In genomic region chr17:2023692-2024571, GRCh38 we compare ENCODE assay signal across 8 cellular contexts. TPM values are rescaled to one million over a fixed set of nuclear protein-coding genes. Genes with fewer than 3 reads are reported as not detected.
DNase-seq lines count a peak whose midpoint lies in the region; ATAC-seq, FAIRE-seq and TF ChIP-seq lines count a peak whose summit lies in the region.

No MANE protein-coding gene starts in this region.

- H3K27me3 ChIP-seq in SK-N-SH (ENCODE audit: insufficient read depth) (peaks cover 39% of the 10 kb centered on the region), HepG2 (ENCODE audit: control insufficient read depth in 1 of 2, insufficient read depth in 2 of 2, low read length in 2 of 2) (peaks cover 9 to 70% of the 10 kb centered on the region in 2 experiments), stomach (peaks cover 0 to 80% (median 45%) of the 10 kb centered on the region in 3 donors)

- TF ChIP-seq RAD21 in SK-N-SH (IDR thresholded peaks at IDR 0.05; ENCODE audit: low read length) (no peak), HepG2 (CRISPR knock-in tag; IDR thresholded peaks at IDR 0.05) (no peak)

- H3K4me1 ChIP-seq in SK-N-SH (ENCODE audit: control insufficient read depth in 1 of 2, insufficient read depth in 2 of 2, low read depth in 1 of 2, low read length in 1 of 2) (peaks cover 0 to 7% of the 10 kb centered on the region in 2 experiments; a peak in 1 of 4 replicates), HepG2 (ENCODE audit: insufficient read depth, low read length) (peaks cover 24% of the 10 kb centered on the region), stomach (peaks cover 27 to 42% (median 37%) of the 10 kb centered on the region in 4 donors)

- CTCF ChIA-PET in SK-N-SH (lab: Yijun Ruan, JAX): interaction anchor here (0.7 to 8.6 kb wide), 13 partner anchors 9 to 221 kb away, joined by 3 to 197 read pairs (median 18); partner anchors contain the start of gene OVCA2
- CTCF ChIA-PET in HepG2 (lab: Yijun Ruan, JAX; ENCODE audit: low intra/inter-chr PET ratio, low total read pairs): interaction anchor here (2.5 kb wide), 1 partner anchor 115 kb away, joined by 31 read pairs; no protein-coding TSS in a partner anchor

- ATAC-seq in activated naive CD4-positive, alpha-beta T cell treated with anti-CD3 and anti-CD28 coated beads, Interleukin-2, amount 50 U/mL, for 72 hours: no peak
- ATAC-seq in HepG2: peak; percentile 17

- no peak overlapping the region for H3K27ac Mint-ChIP-seq in activated naive CD4-positive, alpha-beta T cell treated with anti-CD3 and anti-CD28 coated beads, Interleukin-2, amount 50 U/mL, for 72 hours

- TF ChIP-seq POLR2A in HepG2 (IDR thresholded peaks at IDR 0.05; ENCODE audit: insufficient read depth in 1 of 2, low read depth in 2 of 2, low read length in 2 of 2) (no peak), stomach (IDR thresholded peaks at IDR 0.05) (no peak)

- H2AFZ ChIP-seq in SK-N-SH (ENCODE audit: low read depth) (no peak overlapping the region), HepG2 (ENCODE audit: low read length) (no peak overlapping the region)

- no peak for TF ChIP-seq CTCF in SK-N-SH (IDR thresholded peaks at IDR 0.05)
- TF ChIP-seq CTCF in HepG2 (CRISPR knock-in tag; IDR thresholded peaks at IDR 0.05): no peak
- no peak for TF ChIP-seq CTCF in stomach (IDR thresholded peaks at IDR 0.05)

- H3K4me3 ChIP-seq in SK-N-SH (ENCODE audit: low read depth in 2 of 2, low read length in 1 of 2) (peak overlapping the region; percentile 42 to 52; a peak in 2 of 4 replicates), HepG2 (replicated peaks in 1 of 3; ENCODE audit: insufficient read depth in 1 of 3, low read depth in 2 of 3, low read length in 3 of 3) (peak overlapping the region; percentile 10 to 67 (median 27); a peak in 5 of 6 replicates), stomach (peak overlapping the region; percentile 56 to 77 (median 58))

- peak; percentile 42 for DNase-seq in activated naive CD4-positive, alpha-beta T cell treated with Interleukin-2 at 50 U/mL for 16 hours
- no peak for DNase-seq in activated naive CD4-positive, alpha-beta T cell treated with anti-CD3 and anti-CD28 coated beads, Interleukin-2, amount 50 U/mL, for 72 hours (ENCODE audit: low spot score in 2 of 2)
- peak; percentile 76 for DNase-seq in SK-N-SH
- peak; percentile 83 for DNase-seq in cerebellar cortex (ENCODE audit: low spot score)
- no peak for DNase-seq in HepG2 (ENCODE audit: low spot score)
- no peak for DNase-seq in stomach
- DNase-seq in kidney glomerular epithelial cell (lab: John Stamatoyannopoulos, UW): no peak
- no peak for DNase-seq in RCC 7860 (ENCODE audit: low spot score)

- FAIRE-seq in HepG2 (lab: Jason Lieb, UNC) (no peak), RCC 7860 (lab: Jason Lieb, UNC) (no peak)

- H3K9me3 Mint-ChIP-seq in activated naive CD4-positive, alpha-beta T cell treated with anti-CD3 and anti-CD28 coated beads, Interleukin-2, amount 50 U/mL, for 72 hours: no peaks in the 10 kb centered on the region

- H3K27ac ChIP-seq in SK-N-SH (ENCODE audit: low read depth in 2 of 2, low read length in 1 of 2): no peak overlapping the region
- no peak overlapping the region for H3K27ac ChIP-seq in HepG2 (ENCODE audit: extremely low read length, insufficient read depth, low read length)
- no peak overlapping the region for H3K27ac ChIP-seq in stomach

- POLR2A ChIA-PET in SK-N-SH (lab: Yijun Ruan, JAX) (interaction anchor here (1.2 to 1.5 kb wide), 2 partner anchors 11 to 115 kb away, joined by 3 to 4 read pairs; no protein-coding TSS in a partner anchor), HepG2 (lab: Yijun Ruan, JAX) (interaction anchor here (0.7 to 2.8 kb wide), 3 partner anchors 27 to 119 kb away, joined by 3 to 18 read pairs (median 18); no protein-coding TSS in a partner anchor)

- H4K20me1 ChIP-seq in SK-N-SH (ENCODE audit: insufficient read depth) (no peaks in the 10 kb centered on the region), HepG2 (ENCODE audit: insufficient read depth, low read length) (no peaks in the 10 kb centered on the region)

- TF ChIP-seq EP300 in SK-N-SH (IDR thresholded peaks at IDR 0.05; ENCODE audit: borderline replicate concordance in 1 of 2, low read depth in 1 of 2, low read length in 1 of 2): no peak
- no peak for TF ChIP-seq EP300 in HepG2 (IDR thresholded peaks at IDR 0.05; ENCODE audit: low read depth in 2 of 2, low read length in 2 of 2)
- no peak for TF ChIP-seq EP300 in HepG2 (CRISPR knock-in tag; IDR thresholded peaks at IDR 0.05; ENCODE audit: borderline replicate concordance)
- no peak for TF ChIP-seq EP300 in stomach (IDR thresholded peaks at IDR 0.05)

- in situ Hi-C loops in HepG2 (cut with HindIII; ENCODE audit: extremely low pct_ligation_motif_present, low pct_unique_long_range_greater_than_20kb): no loop called here

- no peaks in the 10 kb centered on the region for H3K9me2 ChIP-seq in SK-N-SH

- WGBS in SK-N-SH (ENCODE audit: low lambda C conversion rate): 5% methylated on average over 23 of the region's 85 CpGs
- 2% methylated on average over 8 of the region's 85 CpGs for WGBS in HepG2 (ENCODE audit: low lambda C conversion rate)
- 1 to 2% (median 2%) methylated on average over 24 to 85 of the region's 85 CpGs for WGBS in stomach, 5 donors

- H3K79me2 ChIP-seq in SK-N-SH (ENCODE audit: insufficient read depth) (no peaks in the 10 kb centered on the region), HepG2 (ENCODE audit: insufficient read depth, low read length) (no peaks in the 10 kb centered on the region)

- H3K9me3 ChIP-seq in SK-N-SH (no peaks in the 10 kb centered on the region), HepG2 (ENCODE audit: low read length) (no peaks in the 10 kb centered on the region), stomach (no peaks in the 10 kb centered on the region)

- no peaks in the 10 kb centered on the region for H3F3A ChIP-seq in SK-N-SH (replicated peaks; ENCODE audit: insufficient read depth)

- H3K9ac ChIP-seq in SK-N-SH: no peak overlapping the region
- H3K9ac ChIP-seq in HepG2 (ENCODE audit: insufficient read depth, low read depth, low read length): no peak overlapping the region

- H3K4me2 ChIP-seq in SK-N-SH (peak overlapping the region; percentile 79; the same call in 1 of the 2 replicates), HepG2 (ENCODE audit: low read depth, low read length) (peak overlapping the region; percentile 77)

- no TSS peak for BruUV-seq in HepG2 (replicated peaks; lab: Mats Ljungman, UMichigan)

- H3K36me3 ChIP-seq in SK-N-SH (replicated peaks in 1 of 2; ENCODE audit: control insufficient read depth in 1 of 2, insufficient read depth in 2 of 2, low read length in 1 of 2) (no peaks in the 10 kb centered on the region), HepG2 (replicated peaks in 1 of 2; ENCODE audit: control insufficient read depth in 1 of 2, insufficient read depth in 2 of 2, low read length in 2 of 2) (no peaks in the 10 kb centered on the region), stomach (no peaks in the 10 kb centered on the region)

- peaks cover 0 to 7% of the 10 kb centered on the region in 2 donors for H3K36me3 Mint-ChIP-seq in activated naive CD4-positive, alpha-beta T cell treated with anti-CD3 and anti-CD28 coated beads, Interleukin-2, amount 50 U/mL, for 72 hours

- intact Hi-C loops in HepG2 (cut with micrococcal nuclease; ENCODE audit: unreplicated experiment) (loop anchor here (10.0 kb wide), 2 partner anchors 49 to 139 kb away; no protein-coding TSS in a partner anchor), stomach (cut with DNase I; ENCODE audit: low total_unique reads) (no loop called here)

RNA-seq across cellular contexts. Expression of gene RTN4RL1, which starts 1.2 kb away (rescaled TPM):
- under 1 TPM; 0.06 to 0.07 TPM for total RNA-seq in activated naive CD4-positive, alpha-beta T cell treated with anti-CD3 and anti-CD28 coated beads, Interleukin-2, amount 50 U/mL, for 72 hours
- polyA plus RNA-seq in SK-N-SH (2012; rRNA removed): 0.07 TPM in 1 of 2 replicates, not detected in the other
- polyA plus RNA-seq in SK-N-SH (2012; cell fraction: cytosol; rRNA removed): 0.01 and 0.03 TPM in 2 replicates
- 0.02 and 0.04 TPM in 2 replicates for polyA plus RNA-seq in SK-N-SH (2012; cell fraction: nucleus; rRNA removed)
- total RNA-seq in HepG2 (2016; rRNA removed; fragmentation: Illumina TruSeq; extraction: Trizol): not detected in 2 replicates
- total RNA-seq in HepG2 (2016; cell fraction: cytosol; rRNA removed; fragmentation: Illumina TruSeq; extraction: Trizol; ENCODE audit: low read depth): not detected in 2 replicates
- not detected in 2 replicates for total RNA-seq in HepG2 (2016; cell fraction: insoluble cytoplasmic fraction; rRNA removed; fragmentation: Illumina TruSeq; extraction: Trizol)
- total RNA-seq in HepG2 (2016; cell fraction: membrane; rRNA removed; fragmentation: Illumina TruSeq; extraction: Trizol): not detected in 2 replicates
- total RNA-seq in HepG2 (2016; cell fraction: nucleus; rRNA removed; fragmentation: Illumina TruSeq; extraction: Trizol): not detected in 2 replicates
- polyA plus RNA-seq in HepG2 (2011; rRNA removed): 0.01 TPM in 1 of 2 replicates, not detected in the other
- polyA plus RNA-seq in HepG2 (2011; cell fraction: cytosol; rRNA removed): not detected in 2 replicates
- not detected in 2 replicates for polyA plus RNA-seq in HepG2 (2011; cell fraction: nucleus; rRNA removed)
- not detected in 2 replicates for polyA plus RNA-seq in HepG2 (2012)
- not detected in 2 replicates for polyA plus RNA-seq in HepG2 (2016; cell fraction: cytosol; fragmentation: Illumina TruSeq; extraction: Trizol; ENCODE audit: low read depth)
- polyA plus RNA-seq in HepG2 (2016; cell fraction: insoluble cytoplasmic fraction; fragmentation: Illumina TruSeq; extraction: Trizol; ENCODE audit: low read depth): not detected in 2 replicates
- polyA plus RNA-seq in HepG2 (2016; cell fraction: membrane; fragmentation: Illumina TruSeq; extraction: Trizol; ENCODE audit: low read depth): 0.05 TPM in 1 of 2 replicates, not detected in the other
- polyA plus RNA-seq in HepG2 (2016; cell fraction: nucleus; fragmentation: Illumina TruSeq; extraction: Trizol; ENCODE audit: insufficient read depth, low read depth): not detected in 2 replicates
- polyA minus RNA-seq in HepG2 (2011; rRNA and poly(A)+ RNA removed; ENCODE audit: low replicate concordance): 0.08 TPM in 1 of 2 replicates, not detected in the other
- polyA minus RNA-seq in HepG2 (2011; cell fraction: cytosol; rRNA and poly(A)+ RNA removed): not detected in 2 replicates
- not detected in 2 replicates for polyA minus RNA-seq in HepG2 (2011; cell fraction: nucleus; rRNA and poly(A)+ RNA removed)
- total RNA-seq in stomach: under 1 TPM in 2 of 5 donors, not detected in 3; 0.58 to 0.92 TPM
- polyA plus RNA-seq in stomach: under 1 TPM in 2 of 3 donors, not detected in 1; 0.50 to 0.85 TPM

RNA-seq across cellular contexts. Expression of gene DPH1, which starts 6.0 kb away (rescaled TPM):
- 10 to 100 TPM; 30.5 to 38.0 TPM for total RNA-seq in activated naive CD4-positive, alpha-beta T cell treated with anti-CD3 and anti-CD28 coated beads, Interleukin-2, amount 50 U/mL, for 72 hours
- polyA plus RNA-seq in SK-N-SH (2012; rRNA removed) (36.2 and 39.5 TPM in 2 replicates), HepG2 (2011; rRNA removed) (42.8 and 49.5 TPM in 2 replicates), stomach (10 to 100 TPM; 11.6 to 27.9 (median 17.7) TPM)
- 10.0 and 16.0 TPM in 2 replicates for polyA plus RNA-seq in SK-N-SH (2012; cell fraction: cytosol; rRNA removed)
- polyA plus RNA-seq in SK-N-SH (2012; cell fraction: nucleus; rRNA removed): 149 and 180 TPM in 2 replicates
- total RNA-seq in HepG2 (2016; rRNA removed; fragmentation: Illumina TruSeq; extraction: Trizol) (14.5 and 25.3 TPM in 2 replicates), stomach (100 to 1,000 TPM in 2 of 5 donors, 10 to 100 TPM in 3; 26.1 to 188 (median 95.0) TPM)
- 12.1 and 14.2 TPM in 2 replicates for total RNA-seq in HepG2 (2016; cell fraction: cytosol; rRNA removed; fragmentation: Illumina TruSeq; extraction: Trizol; ENCODE audit: low read depth)
- 12.8 and 22.5 TPM in 2 replicates for total RNA-seq in HepG2 (2016; cell fraction: insoluble cytoplasmic fraction; rRNA removed; fragmentation: Illumina TruSeq; extraction: Trizol)
- total RNA-seq in HepG2 (2016; cell fraction: membrane; rRNA removed; fragmentation: Illumina TruSeq; extraction: Trizol): 10.3 and 14.0 TPM in 2 replicates
- total RNA-seq in HepG2 (2016; cell fraction: nucleus; rRNA removed; fragmentation: Illumina TruSeq; extraction: Trizol): 16.5 and 22.6 TPM in 2 replicates
- 18.9 and 24.7 TPM in 2 replicates for polyA plus RNA-seq in HepG2 (2011; cell fraction: cytosol; rRNA removed)
- polyA plus RNA-seq in HepG2 (2011; cell fraction: nucleus; rRNA removed): 184 and 197 TPM in 2 replicates
- polyA plus RNA-seq in HepG2 (2012): 22.1 and 23.1 TPM in 2 replicates
- polyA plus RNA-seq in HepG2 (2016; cell fraction: cytosol; fragmentation: Illumina TruSeq; extraction: Trizol; ENCODE audit: low read depth): 2.9 and 3.9 TPM in 2 replicates
- 12.2 and 15.0 TPM in 2 replicates for polyA plus RNA-seq in HepG2 (2016; cell fraction: insoluble cytoplasmic fraction; fragmentation: Illumina TruSeq; extraction: Trizol; ENCODE audit: low read depth)
- 3.9 and 4.7 TPM in 2 replicates for polyA plus RNA-seq in HepG2 (2016; cell fraction: membrane; fragmentation: Illumina TruSeq; extraction: Trizol; ENCODE audit: low read depth)
- polyA plus RNA-seq in HepG2 (2016; cell fraction: nucleus; fragmentation: Illumina TruSeq; extraction: Trizol; ENCODE audit: insufficient read depth, low read depth): 54.3 and 66.6 TPM in 2 replicates
- 82.1 and 106 TPM in 2 replicates for polyA minus RNA-seq in HepG2 (2011; rRNA and poly(A)+ RNA removed; ENCODE audit: low replicate concordance)
- polyA minus RNA-seq in HepG2 (2011; cell fraction: cytosol; rRNA and poly(A)+ RNA removed): 15.1 and 19.0 TPM in 2 replicates
- polyA minus RNA-seq in HepG2 (2011; cell fraction: nucleus; rRNA and poly(A)+ RNA removed): 33.1 and 46.4 TPM in 2 replicates

RNA-seq across cellular contexts. Expression of gene OVCA2, which starts 17.9 kb away (rescaled TPM):
- 10 to 100 TPM; 21.8 to 30.7 TPM for total RNA-seq in activated naive CD4-positive, alpha-beta T cell treated with anti-CD3 and anti-CD28 coated beads, Interleukin-2, amount 50 U/mL, for 72 hours
- 58.1 and 59.2 TPM in 2 replicates for polyA plus RNA-seq in SK-N-SH (2012; rRNA removed)
- polyA plus RNA-seq in SK-N-SH (2012; cell fraction: cytosol; rRNA removed): 39.2 and 51.0 TPM in 2 replicates
- 34.5 and 38.7 TPM in 2 replicates for polyA plus RNA-seq in SK-N-SH (2012; cell fraction: nucleus; rRNA removed)
- total RNA-seq in HepG2 (2016; rRNA removed; fragmentation: Illumina TruSeq; extraction: Trizol): 28.2 and 28.5 TPM in 2 replicates
- 14.6 and 20.0 TPM in 2 replicates for total RNA-seq in HepG2 (2016; cell fraction: cytosol; rRNA removed; fragmentation: Illumina TruSeq; extraction: Trizol; ENCODE audit: low read depth)
- total RNA-seq in HepG2 (2016; cell fraction: insoluble cytoplasmic fraction; rRNA removed; fragmentation: Illumina TruSeq; extraction: Trizol): 30.5 and 31.5 TPM in 2 replicates
- total RNA-seq in HepG2 (2016; cell fraction: membrane; rRNA removed; fragmentation: Illumina TruSeq; extraction: Trizol): 29.3 and 32.1 TPM in 2 replicates
- total RNA-seq in HepG2 (2016; cell fraction: nucleus; rRNA removed; fragmentation: Illumina TruSeq; extraction: Trizol): 13.5 and 15.0 TPM in 2 replicates
- polyA plus RNA-seq in HepG2 (2011; rRNA removed): 23.7 and 30.7 TPM in 2 replicates
- 28.7 and 32.0 TPM in 2 replicates for polyA plus RNA-seq in HepG2 (2011; cell fraction: cytosol; rRNA removed)
- 12.2 and 17.3 TPM in 2 replicates for polyA plus RNA-seq in HepG2 (2011; cell fraction: nucleus; rRNA removed)
- 7.1 and 10.8 TPM in 2 replicates for polyA plus RNA-seq in HepG2 (2012)
- 21.4 and 25.7 TPM in 2 replicates for polyA plus RNA-seq in HepG2 (2016; cell fraction: cytosol; fragmentation: Illumina TruSeq; extraction: Trizol; ENCODE audit: low read depth)
- 30.2 and 32.2 TPM in 2 replicates for polyA plus RNA-seq in HepG2 (2016; cell fraction: insoluble cytoplasmic fraction; fragmentation: Illumina TruSeq; extraction: Trizol; ENCODE audit: low read depth)
- polyA plus RNA-seq in HepG2 (2016; cell fraction: membrane; fragmentation: Illumina TruSeq; extraction: Trizol; ENCODE audit: low read depth): 25.8 and 29.0 TPM in 2 replicates
- 19.9 and 28.4 TPM in 2 replicates for polyA plus RNA-seq in HepG2 (2016; cell fraction: nucleus; fragmentation: Illumina TruSeq; extraction: Trizol; ENCODE audit: insufficient read depth, low read depth)
- polyA minus RNA-seq in HepG2 (2011; rRNA and poly(A)+ RNA removed; ENCODE audit: low replicate concordance): 18.1 and 38.8 TPM in 2 replicates
- polyA minus RNA-seq in HepG2 (2011; cell fraction: cytosol; rRNA and poly(A)+ RNA removed): 2.6 and 5.9 TPM in 2 replicates
- polyA minus RNA-seq in HepG2 (2011; cell fraction: nucleus; rRNA and poly(A)+ RNA removed): 1.7 TPM in 1 of 2 replicates, not detected in the other
- total RNA-seq in stomach: 10 to 100 TPM in 3 of 5 donors, 1 to 10 TPM in 1, not detected in 1; 3.1 to 31.9 (median 17.3) TPM
- 10 to 100 TPM; 60.3 to 83.4 (median 66.7) TPM for polyA plus RNA-seq in stomach

RNA-seq across cellular contexts. Expression of gene HIC1, which starts 31.0 kb away (rescaled TPM):
- 10 to 100 TPM; 36.8 to 41.8 TPM for total RNA-seq in activated naive CD4-positive, alpha-beta T cell treated with anti-CD3 and anti-CD28 coated beads, Interleukin-2, amount 50 U/mL, for 72 hours
- polyA plus RNA-seq in SK-N-SH (2012; rRNA removed): 3.8 and 6.4 TPM in 2 replicates
- 2.1 and 3.1 TPM in 2 replicates for polyA plus RNA-seq in SK-N-SH (2012; cell fraction: cytosol; rRNA removed)
- polyA plus RNA-seq in SK-N-SH (2012; cell fraction: nucleus; rRNA removed): 13.7 and 15.5 TPM in 2 replicates
- 0.31 TPM in 1 of 2 replicates, not detected in the other for total RNA-seq in HepG2 (2016; rRNA removed; fragmentation: Illumina TruSeq; extraction: Trizol)
- total RNA-seq in HepG2 (2016; cell fraction: cytosol; rRNA removed; fragmentation: Illumina TruSeq; extraction: Trizol; ENCODE audit: low read depth): not detected in 2 replicates
- 0.12 and 0.26 TPM in 2 replicates for total RNA-seq in HepG2 (2016; cell fraction: insoluble cytoplasmic fraction; rRNA removed; fragmentation: Illumina TruSeq; extraction: Trizol)
- 0.06 and 0.07 TPM in 2 replicates for total RNA-seq in HepG2 (2016; cell fraction: membrane; rRNA removed; fragmentation: Illumina TruSeq; extraction: Trizol)
- total RNA-seq in HepG2 (2016; cell fraction: nucleus; rRNA removed; fragmentation: Illumina TruSeq; extraction: Trizol): not detected in 2 replicates
- polyA plus RNA-seq in HepG2 (2011; rRNA removed): 0.04 and 0.10 TPM in 2 replicates
- polyA plus RNA-seq in HepG2 (2011; cell fraction: cytosol; rRNA removed): 0.09 and 0.12 TPM in 2 replicates
- polyA plus RNA-seq in HepG2 (2011; cell fraction: nucleus; rRNA removed): 1.1 and 1.2 TPM in 2 replicates
- 0.23 and 0.39 TPM in 2 replicates for polyA plus RNA-seq in HepG2 (2012)
- not detected in 2 replicates for polyA plus RNA-seq in HepG2 (2016; cell fraction: cytosol; fragmentation: Illumina TruSeq; extraction: Trizol; ENCODE audit: low read depth)
- polyA plus RNA-seq in HepG2 (2016; cell fraction: insoluble cytoplasmic fraction; fragmentation: Illumina TruSeq; extraction: Trizol; ENCODE audit: low read depth): 0.08 TPM in 1 of 2 replicates, not detected in the other
- 0.06 and 0.09 TPM in 2 replicates for polyA plus RNA-seq in HepG2 (2016; cell fraction: membrane; fragmentation: Illumina TruSeq; extraction: Trizol; ENCODE audit: low read depth)
- 0.84 TPM in 1 of 2 replicates, not detected in the other for polyA plus RNA-seq in HepG2 (2016; cell fraction: nucleus; fragmentation: Illumina TruSeq; extraction: Trizol; ENCODE audit: insufficient read depth, low read depth)
- polyA minus RNA-seq in HepG2 (2011; rRNA and poly(A)+ RNA removed; ENCODE audit: low replicate concordance): 0.12 and 0.56 TPM in 2 replicates
- not detected in 2 replicates for polyA minus RNA-seq in HepG2 (2011; cell fraction: cytosol; rRNA and poly(A)+ RNA removed)
- polyA minus RNA-seq in HepG2 (2011; cell fraction: nucleus; rRNA and poly(A)+ RNA removed): 0.12 and 0.13 TPM in 2 replicates
- total RNA-seq in stomach: 100 to 1,000 TPM in 1 of 5 donors, 10 to 100 TPM in 1, 1 to 10 TPM in 3; 7.6 to 107 (median 9.4) TPM
- 10 to 100 TPM in 1 of 3 donors, 1 to 10 TPM in 2; 1.5 to 11.2 (median 6.2) TPM for polyA plus RNA-seq in stomach

Comparison
In these comparisons a context has a peak if more than half of its experiments do, and no peak if none do; other contexts are left out.
1. DNase-seq: peak in activated naive CD4-positive, alpha-beta T cell treated with Interleukin-2 at 50 U/mL for 16 hours (single experiment), SK-N-SH (single experiment) and cerebellar cortex (single experiment); none in activated naive CD4-positive, alpha-beta T cell treated with anti-CD3 and anti-CD28 coated beads, Interleukin-2, amount 50 U/mL, for 72 hours (0 of 2), HepG2 (single experiment), stomach (single experiment), kidney glomerular epithelial cell (single experiment) and RCC 7860 (single experiment).
2. Peak in every context shown above with its lines, with median percentiles within 50 percentile points of each other: H3K4me3 ChIP-seq.